In genomic region chr22:25839755-25840154, GRCh38 we compare ENCODE assay signal across 27 cellular contexts.
"Had no signal": no experiment of that assay in that cellular context is flagged by ENCODE, and none has a peak within 500 bp of the region (broad histone marks: within the 10 kb centered on the region; RNA-seq: fewer than 3 reads in every experiment).

No MANE protein-coding gene starts in this region.

- H3K4me3 Mint-ChIP-seq: activated CD4-positive, alpha-beta memory T cell treated with anti-CD3 and anti-CD28 coated beads for 36 hours; activated naive CD4-positive, alpha-beta T cell treated with anti-CD3 and anti-CD28 coated beads, Interleukin-2, amount 10 ng/mL, durations not matched to agents 7 days and 5 days; activated naive CD8-positive, alpha-beta T cell treated with anti-CD3 and anti-CD28 coated beads, Interleukin-2, amount 10 ng/mL, durations not matched to agents 7 days and 5 days; brain; endodermal cell; naive B cell had no signal

- H3K9me3 Mint-ChIP-seq: activated CD4-positive, alpha-beta memory T cell treated with anti-CD3 and anti-CD28 coated beads for 36 hours; activated naive CD4-positive, alpha-beta T cell treated with anti-CD3 and anti-CD28 coated beads, Interleukin-2, amount 10 ng/mL, durations not matched to agents 7 days and 5 days; activated naive CD8-positive, alpha-beta T cell treated with anti-CD3 and anti-CD28 coated beads, Interleukin-2, amount 10 ng/mL, durations not matched to agents 7 days and 5 days; endodermal cell; naive B cell had no signal

- H3K36me3 ChIP-seq: prostate gland, transverse colon, WERI-Rb-1 had no signal

- H3K27me3 ChIP-seq: ascending aorta, testis, transverse colon had no signal

- H3K9me3 ChIP-seq: ascending aorta, heart right ventricle, left ventricle myocardium inferior, prostate gland, testis, transverse colon had no signal

- H3K4me1 Mint-ChIP-seq: activated naive CD4-positive, alpha-beta T cell treated with anti-CD3 and anti-CD28 coated beads, Interleukin-2, amount 10 ng/mL, durations not matched to agents 7 days and 5 days; activated naive CD8-positive, alpha-beta T cell treated with anti-CD3 and anti-CD28 coated beads, Interleukin-2, amount 10 ng/mL, durations not matched to agents 7 days and 5 days; naive B cell had no signal

- H3K4me1 ChIP-seq: ascending aorta, prostate gland, testis, transverse colon had no signal

- H3K4me3 ChIP-seq: ascending aorta, heart right ventricle, left ventricle myocardium inferior, prostate gland, skin epidermis, testis, transverse colon had no signal

- H3K27ac Mint-ChIP-seq: activated CD4-positive, alpha-beta memory T cell treated with anti-CD3 and anti-CD28 coated beads for 36 hours; activated naive CD4-positive, alpha-beta T cell treated with anti-CD3 and anti-CD28 coated beads, Interleukin-2, amount 10 ng/mL, durations not matched to agents 7 days and 5 days; activated naive CD8-positive, alpha-beta T cell treated with anti-CD3 and anti-CD28 coated beads, Interleukin-2, amount 10 ng/mL, durations not matched to agents 7 days and 5 days; endodermal cell had no signal

- H3K36me3 Mint-ChIP-seq: activated CD4-positive, alpha-beta memory T cell treated with anti-CD3 and anti-CD28 coated beads for 36 hours; activated naive CD4-positive, alpha-beta T cell treated with anti-CD3 and anti-CD28 coated beads, Interleukin-2, amount 10 ng/mL, durations not matched to agents 7 days and 5 days; activated naive CD8-positive, alpha-beta T cell treated with anti-CD3 and anti-CD28 coated beads, Interleukin-2, amount 10 ng/mL, durations not matched to agents 7 days and 5 days; brain; naive B cell had no signal

- H3K27ac ChIP-seq: ascending aorta, heart right ventricle, left ventricle myocardium inferior, prostate gland, skin epidermis, testis, transverse colon, WERI-Rb-1 had no signal

- ATAC-seq: activated CD4-positive, CD25-positive, alpha-beta regulatory T cell treated with anti-CD3 and anti-CD28 coated beads, Interleukin-2, amount 50 U/mL, for 24 hours; esophagus mucosa; sciatic nerve; stimulated activated naive CD8-positive, alpha-beta T cell treated with anti-CD3 and anti-CD28 coated beads, Interleukin-15, Interleukin-2, amounts not matched to agents 100 U/mL and 50 U/mL, for 24 hours had no signal

- H3K27me3 Mint-ChIP-seq: activated CD4-positive, alpha-beta memory T cell treated with anti-CD3 and anti-CD28 coated beads for 36 hours; activated naive CD8-positive, alpha-beta T cell treated with anti-CD3 and anti-CD28 coated beads, Interleukin-2, amount 10 ng/mL, durations not matched to agents 7 days and 5 days had no signal

- DNase-seq: activated CD4-positive, alpha-beta memory T cell treated with anti-CD3 and anti-CD28 coated beads for 36 hours; activated CD4-positive, alpha-beta T cell treated with anti-CD3 and anti-CD28 coated beads for 48 hours; activated CD8-positive, alpha-beta memory T cell treated with anti-CD3 and anti-CD28 coated beads, Interleukin-2, amount 50 U/mL, for 4 hours; activated gamma-delta T cell; activated naive CD4-positive, alpha-beta T cell treated with anti-CD3 and anti-CD28 coated beads, Interleukin-2, amount 10 ng/mL, durations not matched to agents 7 days and 5 days; activated naive CD8-positive, alpha-beta T cell treated with anti-CD3 and anti-CD28 coated beads, Interleukin-2, amount 10 ng/mL, durations not matched to agents 7 days and 5 days; activated T-cell treated with anti-CD3 and anti-CD28 coated beads, Interleukin-2, amount 50 U/mL, for 1 hour; caudate nucleus; endodermal cell; foreskin fibroblast; heart right ventricle; left ventricle myocardium inferior; naive B cell; retina; stimulated activated CD4-positive, alpha-beta T cell treated with anti-CD3 and anti-CD28 coated beads, Interleukin-12 subunit alpha, Interleukin-12 subunit beta, amount 100 ng/mL, for 4 hours; stimulated activated CD4-positive, alpha-beta T cell treated with anti-CD3 and anti-CD28 coated beads, Interleukin-4, amount 100 ng/mL, for 1 hour; stimulated activated naive CD8-positive, alpha-beta T cell treated with anti-CD3 and anti-CD28 coated beads, Interleukin-15, Interleukin-2, amounts not matched to agents 100 U/mL and 50 U/mL, for 24 hours; testis; transverse colon; WERI-Rb-1 had no signal
